ENCODE assay signal across 26 cellular contexts in the genomic region with DNA sequence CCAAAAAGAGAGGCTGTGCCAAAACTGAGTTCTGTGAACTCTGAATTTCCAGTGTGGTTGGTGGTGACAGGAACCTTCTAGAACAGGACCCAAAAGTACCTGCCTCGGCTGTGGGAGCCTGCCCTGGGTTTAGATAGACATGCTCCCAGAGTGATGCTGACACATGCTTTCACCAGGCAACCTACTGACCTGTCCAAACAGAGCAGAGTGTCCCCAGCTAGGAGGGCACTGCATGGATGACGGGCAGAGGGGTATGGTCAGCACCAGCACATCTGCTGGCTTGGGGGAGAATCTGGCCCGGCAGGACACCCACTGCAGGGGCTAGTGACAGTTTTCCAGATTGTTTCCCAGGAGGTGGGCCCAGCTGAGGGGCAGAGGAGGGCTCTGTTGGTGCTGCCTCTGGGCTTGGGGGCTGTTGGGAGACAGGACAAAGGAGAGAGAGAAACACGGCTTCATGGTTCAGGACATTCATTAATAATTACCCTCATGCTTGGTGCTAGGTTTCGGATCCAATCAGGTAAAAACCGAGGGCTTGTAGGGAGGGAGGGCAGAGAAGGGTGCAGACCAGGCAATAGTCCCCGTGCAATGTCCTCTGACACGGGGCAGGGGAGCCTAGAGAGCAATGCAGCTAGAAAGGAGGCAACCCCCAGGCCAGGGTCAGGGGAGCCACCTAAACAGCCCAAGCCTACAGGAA. TPM values are rescaled to one million over a fixed set of nuclear protein-coding genes. Genes with fewer than 3 reads are reported as not detected.
DNase-seq lines count a peak whose midpoint lies in the region; ATAC-seq, FAIRE-seq and TF ChIP-seq lines count a peak whose summit lies in the region.
"Had no signal": no experiment of that assay in that cellular context is flagged by ENCODE, and none has a peak within 500 bp of the region (broad histone marks: within the 10 kb centered on the region; RNA-seq: fewer than 3 reads in every experiment).

No MANE protein-coding gene starts in this region.

- no peaks in the 10 kb centered on the region for H4K20me1 ChIP-seq in GM12878 (ENCODE audit: control insufficient read depth, insufficient read depth)

- H3K9ac ChIP-seq in GM12878 (ENCODE audit: control insufficient read depth, insufficient read depth, low read length), result no peak overlapping the region

- no peak for FAIRE-seq in GM12878 (lab: Jason Lieb, UNC)
- FAIRE-seq: GM12892, urothelium cell line had no signal

- intact Hi-C loops in GM12878 (cut with micrococcal nuclease; ENCODE audit: unreplicated experiment) (no loop called here), right lobe of liver (cut with DNase I) (no loop called here), stomach (cut with DNase I; ENCODE audit: low total_unique reads) (no loop called here)

- H3K4me1 ChIP-seq in GM12878 (ENCODE audit: control insufficient read depth, insufficient read depth, low read length) (peaks cover 14% of the 10 kb centered on the region), right lobe of liver (peaks cover 0 to 92% (median 31%) of the 10 kb centered on the region in 4 donors), stomach (peaks cover 19 to 92% (median 77%) of the 10 kb centered on the region in 4 donors)

- H3K27me3 ChIP-seq in HL-60 (ENCODE audit: insufficient read depth, poor library complexity, severe bottlenecking), result no peaks in the 10 kb centered on the region
- no peaks in the 10 kb centered on the region; a peak in 1 of 4 replicates for H3K27me3 ChIP-seq in GM12878 (replicated peaks in 1 of 2; ENCODE audit: control insufficient read depth in 2 of 2, insufficient read depth in 2 of 2, low read length in 1 of 2)
- no peaks in the 10 kb centered on the region for H3K27me3 ChIP-seq in right lobe of liver
- H3K27me3 ChIP-seq in stomach, result no peaks in the 10 kb centered on the region
- H3K27me3 ChIP-seq: suprapubic skin had no signal

- CTCF ChIA-PET in GM12878 (lab: Yijun Ruan, JAX), result interaction anchor here (1.3 kb wide), 1 partner anchor 10 kb away, joined by 3 read pairs; no protein-coding TSS in a partner anchor

- DNase-seq in HL-60 (ENCODE audit: low read depth in 1 of 2, low spot score in 1 of 2), result no peak
- DNase-seq in GM12878 (ENCODE audit: low read depth, low spot score), result no peak
- peak; percentile 51 to 81 (median 80) for DNase-seq in right lobe of liver
- DNase-seq in stomach, result no peak
- DNase-seq in activated T-cell treated with anti-CD3 and anti-CD28 coated beads, Interleukin-2, amount 50 U/mL, for 24 hours, result no peak
- no peak for DNase-seq in ACHN
- DNase-seq: activated CD8-positive, alpha-beta T cell treated with anti-CD3 and anti-CD28 coated beads, Interleukin-2, amount 10 ng/mL, durations not matched to agents 7 days and 5 days; activated effector memory CD4-positive, alpha-beta T cell treated with anti-CD3 and anti-CD28 coated beads, Interleukin-2, amount 50 U/mL, for 16 hours; CD4-positive, alpha-beta memory T cell; DMS 273 treated with DMSO at 0.1 percent for 48 hours; EL; NCI-H187; NCI-H526; NK-92 treated with Interleukin-12 subunit alpha and Interleukin-12 subunit beta, amount 100 ng/mL, for 24 hours; PC-9; Right ventricle myocardium superior; stimulated activated CD4-positive, alpha-beta T cell treated with anti-CD3 and anti-CD28 coated beads, Interleukin-15, amount 100 ng/mL, for 24 hours; stimulated activated naive B cell treated with anti-CD40 and anti-IgM and Interleukin-4, amounts not matched to agents 10 μg/mL and 1 μg/mL and 100 μg/mL, for 72 hours had no signal

- no peak overlapping the region for H3K4me3 Mint-ChIP-seq in activated T-cell treated with anti-CD3 and anti-CD28 coated beads, Interleukin-2, amount 50 U/mL, for 24 hours
- H3K4me3 Mint-ChIP-seq: activated CD8-positive, alpha-beta T cell treated with anti-CD3 and anti-CD28 coated beads, Interleukin-2, amount 10 ng/mL, durations not matched to agents 7 days and 5 days; CD4-positive, alpha-beta memory T cell; IgD-negative memory B cell; stimulated activated naive B cell treated with anti-CD40 and anti-IgM and Interleukin-4, amounts not matched to agents 10 μg/mL and 1 μg/mL and 100 μg/mL, for 72 hours had no signal

- peaks cover 24% of the 10 kb centered on the region for H3K4me1 Mint-ChIP-seq in activated T-cell treated with anti-CD3 and anti-CD28 coated beads, Interleukin-2, amount 50 U/mL, for 24 hours (ENCODE audit: low read depth)
- H3K4me1 Mint-ChIP-seq: IgD-negative memory B cell had no signal

- TF ChIP-seq EP300 in GM12878 (IDR thresholded peaks at IDR 0.05; ENCODE audit: borderline replicate concordance in 1 of 2, control insufficient read depth in 1 of 2, low read depth in 2 of 2, low read length in 2 of 2) (no peak), stomach (IDR thresholded peaks at IDR 0.05) (no peak)

- H3K36me3 ChIP-seq in GM12878 (ENCODE audit: control insufficient read depth in 2 of 2, insufficient read depth in 2 of 2, low read length in 1 of 2) (no peaks in the 10 kb centered on the region), right lobe of liver (peaks cover 0 to 3% (median 0%) of the 10 kb centered on the region in 4 donors), stomach (no peaks in the 10 kb centered on the region)
- H3K36me3 ChIP-seq: suprapubic skin had no signal

- WGBS in GM12878 (ENCODE audit: insufficient coverage, insufficient replicate concordance, low lambda C conversion rate, missing lambda C conversion rate), result 27% methylated on average over 8 of the region's 8 CpGs
- WGBS in right lobe of liver (ENCODE audit: insufficient coverage, low coverage, low lambda C conversion rate, missing lambda C conversion rate), result 29% methylated on average over 7 of the region's 8 CpGs
- 30 to 68% (median 44%) methylated on average over 7 to 8 of the region's 8 CpGs for WGBS in stomach, 5 donors

- TF ChIP-seq CTCF in HL-60 (IDR thresholded peaks at IDR 0.05; ENCODE audit: insufficient read depth, low read length), result no peak
- TF ChIP-seq CTCF in GM12878 (IDR thresholded peaks at IDR 0.05 in 2 of 3, conservative IDR thresholded peaks at IDR 0.05 in 1 of 3; ENCODE audit: control insufficient read depth in 2 of 3, extremely low read depth in 1 of 3, insufficient read depth in 1 of 3, low read depth in 3 of 3, low read length in 3 of 3), result no peak
- TF ChIP-seq CTCF in right lobe of liver (IDR thresholded peaks at IDR 0.05), result no peak
- no peak for TF ChIP-seq CTCF in stomach (IDR thresholded peaks at IDR 0.05)

- no peak overlapping the region for H3K4me2 ChIP-seq in GM12878 (ENCODE audit: control insufficient read depth, insufficient read depth)

- no peak for TF ChIP-seq RAD21 in GM12878 (IDR thresholded peaks at IDR 0.05; ENCODE audit: insufficient read depth, low read depth, low read length)

- no peak overlapping the region for H2AFZ ChIP-seq in GM12878 (ENCODE audit: control insufficient read depth, low read depth, low read length)
- H2AFZ ChIP-seq: PC-9 had no signal

- H3K79me2 ChIP-seq in GM12878 (ENCODE audit: control insufficient read depth, insufficient read depth, low read length), result peaks cover 3% of the 10 kb centered on the region

- H3K27ac Mint-ChIP-seq in activated T-cell treated with anti-CD3 and anti-CD28 coated beads, Interleukin-2, amount 50 U/mL, for 24 hours, result no peak overlapping the region
- H3K27ac Mint-ChIP-seq: CD4-positive, alpha-beta memory T cell; IgD-negative memory B cell; stimulated activated naive B cell treated with anti-CD40 and anti-IgM and Interleukin-4, amounts not matched to agents 10 μg/mL and 1 μg/mL and 100 μg/mL, for 72 hours had no signal

- H3K27me3 Mint-ChIP-seq in activated T-cell treated with anti-CD3 and anti-CD28 coated beads, Interleukin-2, amount 50 U/mL, for 24 hours, result no peaks in the 10 kb centered on the region
- H3K27me3 Mint-ChIP-seq: CD4-positive, alpha-beta memory T cell had no signal

- POLR2A ChIA-PET in GM12878 (lab: Charles Lee), result interaction anchor here (0.5 to 3.3 kb wide), 4 partner anchors 10 to 42 kb away, joined by 3 to 13 read pairs (median 4); no protein-coding TSS in a partner anchor

- H3K9me3 Mint-ChIP-seq in activated T-cell treated with anti-CD3 and anti-CD28 coated beads, Interleukin-2, amount 50 U/mL, for 24 hours, result no peaks in the 10 kb centered on the region
- H3K9me3 Mint-ChIP-seq: CD4-positive, alpha-beta memory T cell; IgD-negative memory B cell; stimulated activated naive B cell treated with anti-CD40 and anti-IgM and Interleukin-4, amounts not matched to agents 10 μg/mL and 1 μg/mL and 100 μg/mL, for 72 hours had no signal

- in situ Hi-C loops in GM12878 (cut with MboI), result no loop called here
- in situ Hi-C loops in ACHN (cut with HindIII; ENCODE audit: low pct_ligation_motif_present, low pct_unique_long_range_greater_than_20kb, low sequenced_read_pairs), result no loop called here

- H3K36me3 Mint-ChIP-seq in activated T-cell treated with anti-CD3 and anti-CD28 coated beads, Interleukin-2, amount 50 U/mL, for 24 hours (ENCODE audit: low read depth), result peaks cover 65% of the 10 kb centered on the region
- H3K36me3 Mint-ChIP-seq: CD4-positive, alpha-beta memory T cell; IgD-negative memory B cell had no signal

- no peak overlapping the region for H3K4me3 ChIP-seq in HL-60 (replicated peaks; ENCODE audit: insufficient read depth, low read length)
- H3K4me3 ChIP-seq in GM12878, result no peak overlapping the region
- peak overlapping the region in 1 of 3 donors; percentile 11 for H3K4me3 ChIP-seq in right lobe of liver
- no peak overlapping the region for H3K4me3 ChIP-seq in stomach
- H3K4me3 ChIP-seq: PC-9, suprapubic skin had no signal

- BruUV-seq in GM12878 (replicated peaks; lab: Mats Ljungman, UMichigan), result no TSS peak

- RAD21 ChIA-PET in GM12878 (lab: Charles Lee; ENCODE audit: unreplicated experiment), result no interaction called here

- TF ChIP-seq POLR2A in GM12878 (IDR thresholded peaks at IDR 0.05; ENCODE audit: low read depth, low read length), result no peak
- TF ChIP-seq POLR2A in right lobe of liver (IDR thresholded peaks at IDR 0.05), result peak; percentile 42
- no peak for TF ChIP-seq POLR2A in stomach (IDR thresholded peaks at IDR 0.05)

- H3K27ac ChIP-seq in HL-60 (replicated peaks) (peak overlapping the region; percentile 77), GM12878 (ENCODE audit: control insufficient read depth, insufficient read depth) (no peak overlapping the region), right lobe of liver (peak overlapping the region; percentile 69 to 88 (median 86)), stomach (peak overlapping the region; percentile 8 to 57 (median 54))
- H3K27ac ChIP-seq: PC-9, suprapubic skin had no signal

- ATAC-seq in GM12878, result peak; percentile 59
- ATAC-seq in right lobe of liver, result peak; percentile 74 to 87 (median 80)
- no peak for ATAC-seq in GM21723 (IDR thresholded peaks at IDR 0.05; ENCODE audit: unreplicated experiment)
- ATAC-seq: activated CD4-positive, CD25-positive, alpha-beta regulatory T cell treated with anti-CD3 and anti-CD28 coated beads, Interleukin-2, amount 50 U/mL, for 24 hours; activated CD8-positive, alpha-beta T cell treated with anti-CD3 and anti-CD28 coated beads, Interleukin-2, amount 10 ng/mL, durations not matched to agents 7 days and 5 days; stimulated activated naive B cell treated with anti-CD40 and anti-IgM and Interleukin-4, amounts not matched to agents 10 μg/mL and 1 μg/mL and 100 μg/mL, for 72 hours had no signal

- H3K9me3 ChIP-seq in GM12878 (replicated peaks; ENCODE audit: control insufficient read depth, insufficient read depth, low read length) (no peaks in the 10 kb centered on the region), right lobe of liver (no peaks in the 10 kb centered on the region), stomach (no peaks in the 10 kb centered on the region)
- H3K9me3 ChIP-seq: suprapubic skin had no signal

- SMC1A ChIA-PET in GM12878 (lab: Charles Lee; ENCODE audit: uncharacterized antibody, unreplicated experiment), result interaction anchor here (5.2 kb wide), 1 partner anchor 14 kb away, joined by 32 read pairs; a partner anchor contains a TSS

RNA-seq across cellular contexts. Expression of a gene that starts 15.0 kb away (rescaled TPM):
- 10.8 and 12.5 TPM in 2 replicates for total RNA-seq in GM12878 (2013; cell fraction: nucleolus; rRNA removed)
- total RNA-seq in GM12878 (2014; rRNA removed), result 3.4 and 4.0 TPM in 2 replicates
- 1.8 and 2.3 TPM in 2 replicates for total RNA-seq in GM12878 (2014; rRNA removed; fragmentation: Illumina TruSeq; extraction: Trizol)
- 3.8 and 4.2 TPM in 2 replicates for total RNA-seq in GM12878 (2021)
- 0.91 TPM for polyA plus RNA-seq in GM12878 (2011; ENCODE audit: low read depth)
- 1.8 and 2.8 TPM in 2 replicates for polyA plus RNA-seq in GM12878 (2011; rRNA removed)
- polyA plus RNA-seq in GM12878 (2011; cell fraction: cytosol; rRNA removed), result 3.3 and 3.6 TPM in 2 replicates
- 5.7 and 6.3 TPM in 2 replicates for polyA plus RNA-seq in GM12878 (2011; cell fraction: nucleus; rRNA removed)
- 2.0 and 2.1 TPM in 2 replicates for polyA plus RNA-seq in GM12878 (2012)
- 1.4 and 1.9 TPM in 2 replicates for polyA plus RNA-seq in GM12878 (2014; fragmentation: Illumina TruSeq; extraction: Trizol)
- polyA plus RNA-seq in GM12878 (2014; fragmentation: Nextera tagmentation; extraction: Ambion mirVana), result under 1 TPM; 0.11 to 0.27 TPM
- polyA plus RNA-seq in GM12878 (2014; rRNA removed), result 2.9 and 3.1 TPM in 2 replicates
- 1 to 10 TPM; 1.4 to 1.6 TPM for polyA plus RNA-seq in GM12878 (2016; fragmentation: Nextera tagmentation; extraction: Ambion mirVana)
- polyA minus RNA-seq in GM12878 (2011; rRNA and poly(A)+ RNA removed), result 3.4 and 6.3 TPM in 2 replicates
- polyA minus RNA-seq in GM12878 (2011; cell fraction: cytosol; rRNA and poly(A)+ RNA removed), result 2.5 and 2.8 TPM in 2 replicates
- polyA minus RNA-seq in GM12878 (2011; cell fraction: nucleus; rRNA and poly(A)+ RNA removed), result 2.3 and 3.8 TPM in 2 replicates
- total RNA-seq in right lobe of liver, result 10 to 100 TPM in 2 of 6 experiments, 1 to 10 TPM in 4; 3.2 to 54.3 (median 6.7) TPM
- 10 to 100 TPM in 4 of 5 donors, 1 to 10 TPM in 1; 6.7 to 30.7 (median 15.8) TPM for total RNA-seq in stomach
- polyA plus RNA-seq in stomach, result 1 to 10 TPM; 4.9 to 6.0 (median 5.3) TPM
- total RNA-seq: glomerular endothelial cell had no signal
- polyA plus RNA-seq: IgD-negative memory B cell, neural cell had no signal

Comparison
In these comparisons a context has a peak if more than half of its experiments do, and no peak if none do; other contexts are left out.
1. DNase-seq: peak in right lobe of liver (3 of 3); none in HL-60 (0 of 2), GM12878 (single experiment), stomach (single experiment), activated T-cell treated with anti-CD3 and anti-CD28 coated beads, Interleukin-2, amount 50 U/mL, for 24 hours (single experiment) and ACHN (single experiment).